ENCODE assay signal across 9 cellular contexts in genomic region chr12:131860472-131861260, GRCh38. TPM values are rescaled to one million over a fixed set of nuclear protein-coding genes. Genes with fewer than 3 reads are reported as not detected.
A peak's percentile ranks its signal among the peaks of the same experiment; 100 is the strongest.
DNase-seq lines count a peak whose midpoint lies in the region; ATAC-seq, FAIRE-seq and TF ChIP-seq lines count a peak whose summit lies in the region.
"Had no signal": no experiment of that assay in that cellular context is flagged by ENCODE, and none has a peak within 500 bp of the region (broad histone marks: within the 10 kb centered on the region; RNA-seq: fewer than 3 reads in every experiment).

No MANE protein-coding gene starts in this region.

- no peak for FAIRE-seq in urothelium cell line (lab: Jason Lieb, UNC)

- H3K36me3 ChIP-seq in mammary epithelial cell (ENCODE audit: insufficient read depth, low read length): no peaks in the 10 kb centered on the region

- BruUV-seq in mammary epithelial cell (replicated peaks; lab: Mats Ljungman, UMichigan): no TSS peak

- DNase-seq in NCI-H1417 (lab: John Stamatoyannopoulos, UW) (peak; percentile 4 to 90 (median 71)), NCI-H1417 treated with DMSO at 0.1 percent for 48 hours (lab: John Stamatoyannopoulos, UW) (no peak), NCI-H345 (lab: John Stamatoyannopoulos, UW) (peak; percentile 83), mammary epithelial cell (peak; percentile 37), left colon (peak in 1 of 2 donors; percentile 15), urothelium cell line (ENCODE audit: low spot score) (peak; percentile 67), Kasumi-1 (lab: John Stamatoyannopoulos, UW) (no peak)

- in situ Hi-C loops in mammary epithelial cell (cut with MboI; ENCODE audit: low sequenced_read_pairs in 2 of 2): no loop called here

- H4K20me1 ChIP-seq in mammary epithelial cell (ENCODE audit: insufficient read depth, low read length): no peaks in the 10 kb centered on the region

- CTCF ChIA-PET in mammary epithelial cell (lab: Charles Lee; ENCODE audit: low non-redundant PET): no interaction called here

- H3K27ac ChIP-seq in mammary epithelial cell (ENCODE audit: insufficient read depth, low read depth, low read length): peak overlapping the region; percentile 19

- peak overlapping the region; percentile 50 for H3K4me2 ChIP-seq in mammary epithelial cell (ENCODE audit: insufficient read depth, low read depth, low read length)

- dilution Hi-C loops in mammary epithelial cell (cut with HindIII; ENCODE audit: low sequenced_read_pairs): loop anchor here (5.0 kb wide), 1 partner anchor 78 kb away; no protein-coding TSS in a partner anchor

- intact Hi-C loops in mammary epithelial cell (cut with micrococcal nuclease): no loop called here
- intact Hi-C loops in left colon (cut with DNase I, micrococcal nuclease): no loop called here

- no peaks in the 10 kb centered on the region for H3K27me3 ChIP-seq in mammary epithelial cell (ENCODE audit: insufficient read depth, low read length)

- H3K4me1 ChIP-seq in mammary epithelial cell (ENCODE audit: insufficient read depth, low read length): peaks cover 28% of the 10 kb centered on the region

- H3K4me3 ChIP-seq in mammary epithelial cell (replicated peaks in 1 of 3; ENCODE audit: insufficient read depth in 1 of 3, low read depth in 2 of 3, low read length in 3 of 3): no peak overlapping the region

- no peaks in the 10 kb centered on the region for H3K9me3 ChIP-seq in mammary epithelial cell (replicated peaks; ENCODE audit: insufficient read depth, low read length)

- TF ChIP-seq CTCF in mammary epithelial cell (conservative IDR thresholded peaks at IDR 0.05 in 1 of 2, IDR thresholded peaks at IDR 0.05 in 1 of 2; ENCODE audit: extremely low read depth in 1 of 2, insufficient read depth in 1 of 2, low read depth in 1 of 2, low read length in 2 of 2): no peak

- no peak overlapping the region for H3K9ac ChIP-seq in mammary epithelial cell (ENCODE audit: insufficient read depth, low read length)

- no peaks in the 10 kb centered on the region for H3K79me2 ChIP-seq in mammary epithelial cell (ENCODE audit: insufficient read depth, low read length)

- ATAC-seq in left colon (peak; percentile 75), HG02610 (IDR thresholded peaks at IDR 0.05; ENCODE audit: unreplicated experiment) (no peak)

- H2AFZ ChIP-seq in mammary epithelial cell (ENCODE audit: low read depth, low read length): peak overlapping the region; percentile 79

- WGBS in mammary epithelial cell (ENCODE audit: low coverage, missing lambda C conversion rate): 24% methylated on average over 19 of the region's 22 CpGs

RNA-seq across cellular contexts. Expression of gene MMP17, which starts 32.5 kb away (rescaled TPM):
- total RNA-seq in mammary epithelial cell (10 to 100 TPM in 1 of 2 donors, under 1 TPM in 1; 0.50 to 11.3 TPM), left colon (1 to 10 TPM in 1 of 2 donors, under 1 TPM in 1; 0.76 to 1.6 TPM)
- 8.1 TPM for polyA plus RNA-seq in mammary epithelial cell
- polyA minus RNA-seq in mammary epithelial cell: 0.57 TPM
- total RNA-seq: T-helper 2 cell treated with Interferon-gamma antibody and Interleukin-4, amounts not matched to agents 100 ng/mL and 5 ng/mL, for 36 hours had no signal

RNA-seq across cellular contexts. Expression of gene ULK1, which starts 33.8 kb away (rescaled TPM):
- 10 to 100 TPM in 1 of 2 donors, 1 to 10 TPM in 1; 9.8 to 19.0 TPM for total RNA-seq in mammary epithelial cell
- 6.2 TPM for polyA plus RNA-seq in mammary epithelial cell
- polyA minus RNA-seq in mammary epithelial cell: 2.7 TPM
- 10 to 100 TPM; 18.0 to 29.8 TPM for total RNA-seq in left colon

Comparison
In these comparisons a context has a peak if more than half of its experiments do, and no peak if none do; other contexts are left out.
1. DNase-seq: peak in NCI-H1417 (3 of 3), NCI-H345 (single experiment), mammary epithelial cell (single experiment) and urothelium cell line (single experiment); none in NCI-H1417 treated with DMSO at 0.1 percent for 48 hours (single experiment) and Kasumi-1 (0 of 2).